In the genomic region with DNA sequence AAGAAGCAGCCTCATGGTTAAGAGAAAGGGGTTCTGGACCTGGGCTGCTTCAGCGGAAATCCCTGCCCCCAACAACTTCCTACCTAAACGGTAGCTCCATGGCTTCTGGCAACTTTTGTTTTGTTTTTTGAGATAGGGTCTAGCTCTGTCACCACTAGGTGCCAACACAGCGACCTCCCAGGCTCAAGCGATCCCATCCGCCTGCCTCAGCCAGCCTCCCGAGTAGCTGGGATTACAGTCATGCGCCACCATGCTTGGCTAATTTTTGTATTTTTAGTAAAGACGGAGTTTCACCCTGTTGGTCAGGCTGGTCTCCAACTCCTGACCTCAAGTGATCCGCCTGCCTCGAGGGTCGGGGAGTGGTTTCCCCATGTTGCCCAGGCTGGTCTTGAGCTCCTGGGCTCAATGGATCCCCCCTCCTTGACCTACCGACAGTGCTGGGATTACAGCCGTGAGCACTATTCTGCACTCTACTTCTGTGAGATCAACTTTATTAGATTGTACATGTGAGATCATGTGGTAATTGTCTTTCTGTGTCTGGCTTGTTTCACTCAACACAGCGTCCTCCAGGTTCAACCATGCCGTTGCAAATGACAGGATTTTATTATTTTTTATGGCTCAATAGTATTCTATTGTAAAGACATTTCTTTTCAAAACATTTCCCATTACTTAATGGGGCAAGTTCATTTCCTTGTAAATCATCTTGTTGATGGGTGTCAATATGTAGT, we compare ENCODE assay signal across 8 cellular contexts. TPM values are rescaled to one million over a fixed set of nuclear protein-coding genes. Genes with fewer than 3 reads are reported as not detected.
DNase-seq lines count a peak whose midpoint lies in the region; ATAC-seq lines count a peak whose summit lies in the region.

No MANE protein-coding gene starts in this region.

- peak overlapping the region; percentile 86 for H3K4me3 ChIP-seq in iPS-18a (ENCODE audit: low read length)

- H3K36me3 Mint-ChIP-seq in activated T-helper 2 cell treated with anti-CD3 and anti-CD28 coated beads, Interferon-gamma antibody, Interleukin-2, Interleukin-4, amounts not matched to agents 10 μg/mL and 5 μg/mL and 100 μg/mL, durations not matched to agents 14 hours and 24 hours and 36 hours (ENCODE audit: low read depth), result peaks cover 14% of the 10 kb centered on the region
- peaks cover 18% of the 10 kb centered on the region for H3K36me3 Mint-ChIP-seq in stimulated activated effector memory CD8-positive, alpha-beta T cell treated with anti-CD3 and anti-CD28 coated beads, Interleukin-12 subunit alpha, Interleukin-12 subunit beta, amount 100 ng/mL, for 72 hours

- peaks cover 37% of the 10 kb centered on the region for H3K4me1 Mint-ChIP-seq in activated T-helper 2 cell treated with anti-CD3 and anti-CD28 coated beads, Interferon-gamma antibody, Interleukin-2, Interleukin-4, amounts not matched to agents 10 μg/mL and 5 μg/mL and 100 μg/mL, durations not matched to agents 14 hours and 24 hours and 36 hours (ENCODE audit: low read depth)
- H3K4me1 Mint-ChIP-seq in stimulated activated effector memory CD8-positive, alpha-beta T cell treated with anti-CD3 and anti-CD28 coated beads, Interleukin-12 subunit alpha, Interleukin-12 subunit beta, amount 100 ng/mL, for 72 hours, result peaks cover 31% of the 10 kb centered on the region

- H3K36me3 ChIP-seq in iPS-18a (ENCODE audit: control insufficient read depth, low read depth, low read length), result no peaks in the 10 kb centered on the region

- no peaks in the 10 kb centered on the region for H3K9me3 Mint-ChIP-seq in activated T-helper 2 cell treated with anti-CD3 and anti-CD28 coated beads, Interferon-gamma antibody, Interleukin-2, Interleukin-4, amounts not matched to agents 10 μg/mL and 5 μg/mL and 100 μg/mL, durations not matched to agents 14 hours and 24 hours and 36 hours
- H3K9me3 Mint-ChIP-seq in stimulated activated effector memory CD8-positive, alpha-beta T cell treated with anti-CD3 and anti-CD28 coated beads, Interleukin-12 subunit alpha, Interleukin-12 subunit beta, amount 100 ng/mL, for 72 hours, result no peaks in the 10 kb centered on the region

- peak overlapping the region; percentile 80 for H3K9ac ChIP-seq in iPS-18a (ENCODE audit: low read length)

- H3K27ac ChIP-seq in iPS-18a (ENCODE audit: low read length), result no peak overlapping the region

- peaks cover 35% of the 10 kb centered on the region for H3K4me1 ChIP-seq in iPS-18a (ENCODE audit: control insufficient read depth, low read depth, low read length)

- DNase-seq in ELF-1 (ENCODE audit: low read depth, low spot score) (peak; percentile 45), inferior parietal cortex (ENCODE audit: extremely low spot score) (no peak), AG08396 (ENCODE audit: low spot score) (no peak), OCI-M2 (lab: John Stamatoyannopoulos, UW; ENCODE audit: unreplicated experiment) (no peak)
- DNase-seq in activated T-helper 2 cell treated with anti-CD3 and anti-CD28 coated beads, Interferon-gamma antibody, Interleukin-2, Interleukin-4, amounts not matched to agents 10 μg/mL and 5 μg/mL and 100 μg/mL, durations not matched to agents 14 hours and 24 hours and 36 hours (ENCODE audit: low spot score), result no peak
- no peak for DNase-seq in stimulated activated effector memory CD8-positive, alpha-beta T cell treated with anti-CD3 and anti-CD28 coated beads, Interleukin-12 subunit alpha, Interleukin-12 subunit beta, amount 100 ng/mL, for 72 hours (ENCODE audit: low spot score in 2 of 2)

- no peaks in the 10 kb centered on the region for H3K9me3 ChIP-seq in iPS-18a (ENCODE audit: control insufficient read depth, low read depth, low read length)

- intact Hi-C loops in activated T-helper 2 cell treated with anti-CD3 and anti-CD28 coated beads, Interferon-gamma antibody, Interleukin-2, Interleukin-4, amounts not matched to agents 10 μg/mL and 5 μg/mL and 100 μg/mL, durations not matched to agents 14 hours and 24 hours and 36 hours (cut with micrococcal nuclease), result no loop called here

- peak overlapping the region; percentile 99 for H3K4me3 Mint-ChIP-seq in activated T-helper 2 cell treated with anti-CD3 and anti-CD28 coated beads, Interferon-gamma antibody, Interleukin-2, Interleukin-4, amounts not matched to agents 10 μg/mL and 5 μg/mL and 100 μg/mL, durations not matched to agents 14 hours and 24 hours and 36 hours (ENCODE audit: low read depth)
- peak overlapping the region; percentile 96 for H3K4me3 Mint-ChIP-seq in stimulated activated effector memory CD8-positive, alpha-beta T cell treated with anti-CD3 and anti-CD28 coated beads, Interleukin-12 subunit alpha, Interleukin-12 subunit beta, amount 100 ng/mL, for 72 hours

- peaks cover 43% of the 10 kb centered on the region for H3K27me3 ChIP-seq in iPS-18a (ENCODE audit: control insufficient read depth, insufficient read depth, low read length)

- H3K27ac Mint-ChIP-seq in activated T-helper 2 cell treated with anti-CD3 and anti-CD28 coated beads, Interferon-gamma antibody, Interleukin-2, Interleukin-4, amounts not matched to agents 10 μg/mL and 5 μg/mL and 100 μg/mL, durations not matched to agents 14 hours and 24 hours and 36 hours, result peak overlapping the region; percentile 98
- H3K27ac Mint-ChIP-seq in stimulated activated effector memory CD8-positive, alpha-beta T cell treated with anti-CD3 and anti-CD28 coated beads, Interleukin-12 subunit alpha, Interleukin-12 subunit beta, amount 100 ng/mL, for 72 hours, result no peak overlapping the region

- ATAC-seq in HG03039 (IDR thresholded peaks at IDR 0.05; ENCODE audit: unreplicated experiment), result peak; percentile 30
- ATAC-seq in stimulated activated effector memory CD8-positive, alpha-beta T cell treated with anti-CD3 and anti-CD28 coated beads, Interleukin-12 subunit alpha, Interleukin-12 subunit beta, amount 100 ng/mL, for 72 hours, result no peak

- H3K27me3 Mint-ChIP-seq in activated T-helper 2 cell treated with anti-CD3 and anti-CD28 coated beads, Interferon-gamma antibody, Interleukin-2, Interleukin-4, amounts not matched to agents 10 μg/mL and 5 μg/mL and 100 μg/mL, durations not matched to agents 14 hours and 24 hours and 36 hours (ENCODE audit: low read depth), result no peaks in the 10 kb centered on the region

RNA-seq across cellular contexts. Expression of a gene that starts 1.3 kb away (rescaled TPM):
- 17.7 and 18.1 TPM in 2 replicates for total RNA-seq in activated T-helper 2 cell treated with anti-CD3 and anti-CD28 coated beads, Interferon-gamma antibody, Interleukin-2, Interleukin-4, amounts not matched to agents 10 μg/mL and 5 μg/mL and 100 μg/mL, durations not matched to agents 14 hours and 24 hours and 36 hours

RNA-seq across cellular contexts. Expression of a gene that starts 56.9 kb away (rescaled TPM):
- total RNA-seq in activated T-helper 2 cell treated with anti-CD3 and anti-CD28 coated beads, Interferon-gamma antibody, Interleukin-2, Interleukin-4, amounts not matched to agents 10 μg/mL and 5 μg/mL and 100 μg/mL, durations not matched to agents 14 hours and 24 hours and 36 hours, result 0.11 TPM in 1 of 2 replicates, not detected in the other
